In genomic region chr1:10679521-10680220, GRCh38 we compare ENCODE assay signal across 8 cellular contexts.
DNase-seq lines count a peak whose midpoint lies in the region; ATAC-seq and TF ChIP-seq lines count a peak whose summit lies in the region.

No MANE protein-coding gene starts in this region.

- H3K9me3 ChIP-seq in stomach smooth muscle (ENCODE audit: control insufficient read depth in 2 of 2, low read length in 2 of 2), result no peaks in the 10 kb centered on the region

- H3K9ac ChIP-seq in stomach smooth muscle (ENCODE audit: low read length in 2 of 2), result peak overlapping the region in 1 of 2 donors; percentile 0

- POLR2A ChIA-PET in AG04449 (lab: Yijun Ruan, JAX), result no interaction called here

- H3K36me3 ChIP-seq in H7 (replicated peaks; ENCODE audit: control insufficient read depth, insufficient read depth, low read length) (no peaks in the 10 kb centered on the region), stomach smooth muscle (ENCODE audit: control insufficient read depth in 2 of 2, insufficient read depth in 2 of 2, low read length in 2 of 2) (no peaks in the 10 kb centered on the region)

- H3K27me3 ChIP-seq in H7 (ENCODE audit: control insufficient read depth, insufficient read depth, low read length), result no peaks in the 10 kb centered on the region
- H3K27me3 ChIP-seq in stomach smooth muscle (ENCODE audit: control insufficient read depth in 1 of 2, insufficient read depth in 2 of 2, low read length in 2 of 2), result no peaks in the 10 kb centered on the region

- ATAC-seq in HG03460 (IDR thresholded peaks at IDR 0.05; ENCODE audit: unreplicated experiment) (no peak), HG03039 (IDR thresholded peaks at IDR 0.05; ENCODE audit: unreplicated experiment) (no peak)

- DNase-seq in AG04449 (ENCODE audit: low read depth, low spot score), result peak; percentile 12
- peak; percentile 96 for DNase-seq in H7
- DNase-seq in RKO (ENCODE audit: low spot score), result peak; percentile 59
- peak; percentile 48 for DNase-seq in fibroblast of pulmonary artery (ENCODE audit: low read depth)
- no peak for DNase-seq in NCI-H1048 (lab: John Stamatoyannopoulos, UW)

- peaks cover 97% of the 10 kb centered on the region for H3K4me1 ChIP-seq in stomach smooth muscle (ENCODE audit: control insufficient read depth, insufficient read depth, low read length)

- CTCF ChIA-PET in AG04449 (lab: Yijun Ruan, JAX), result interaction anchor here (1.1 kb wide), 1 partner anchor 8 kb away, joined by 3 read pairs; no protein-coding TSS in a partner anchor

- TF ChIP-seq CTCF in AG04449 (IDR thresholded peaks at IDR 0.05; ENCODE audit: insufficient read depth, low read length, missing control alignments) (no peak), fibroblast of pulmonary artery (IDR thresholded peaks at IDR 0.05; ENCODE audit: low read length, missing control alignments) (no peak)

- peak overlapping the region; percentile 97 for H3K27ac ChIP-seq in stomach smooth muscle (ENCODE audit: low read length)

- H3K4me3 ChIP-seq in AG04449 (ENCODE audit: low read depth, low read length) (no peak overlapping the region), H7 (ENCODE audit: insufficient read depth, low read depth, low read length) (no peak overlapping the region), fibroblast of pulmonary artery (replicated peaks; ENCODE audit: low read depth, low read length) (no peak overlapping the region), stomach smooth muscle (ENCODE audit: low read length in 2 of 2) (peak overlapping the region; percentile 55 to 56)

Comparison
In these comparisons a context has a peak if more than half of its experiments do, and no peak if none do; other contexts are left out.
1. H3K4me3 ChIP-seq: peak in stomach smooth muscle (2 of 2); none in AG04449 (single experiment), H7 (single experiment) and fibroblast of pulmonary artery (single experiment).